In genomic region chr11:86219291-86220193, GRCh38 we compare ENCODE assay signal across 8 cellular contexts. TPM values are rescaled to one million over a fixed set of nuclear protein-coding genes. Genes with fewer than 3 reads are reported as not detected.
DNase-seq lines count a peak whose midpoint lies in the region; ATAC-seq and TF ChIP-seq lines count a peak whose summit lies in the region.
"Had no signal": no experiment of that assay in that cellular context is flagged by ENCODE, and none has a peak within 500 bp of the region (broad histone marks: within the 10 kb centered on the region; RNA-seq: fewer than 3 reads in every experiment).

No MANE protein-coding gene starts in this region.

- H3K9me3 ChIP-seq in suprapubic skin = no peaks in the 10 kb centered on the region

- peak; percentile 80 for ATAC-seq in GM18867 (IDR thresholded peaks at IDR 0.05; ENCODE audit: unreplicated experiment)
- peak; percentile 63 for ATAC-seq in GM21515 (IDR thresholded peaks at IDR 0.05; ENCODE audit: unreplicated experiment)
- ATAC-seq in HG03175 (IDR thresholded peaks at IDR 0.05; ENCODE audit: unreplicated experiment) = peak; percentile 86
- ATAC-seq in central memory CD8-positive, alpha-beta T cell (replicated peaks; ENCODE audit: extremely low read depth, poor library complexity, severe bottlenecking) = no peak

- no peaks in the 10 kb centered on the region for H3K9me3 Mint-ChIP-seq in central memory CD8-positive, alpha-beta T cell

- 92% methylated on average over 7 of the region's 7 CpGs for WGBS in suprapubic skin

- H3K36me3 Mint-ChIP-seq in central memory CD8-positive, alpha-beta T cell (ENCODE audit: insufficient read depth) = peaks cover 2% of the 10 kb centered on the region

- TF ChIP-seq CTCF in suprapubic skin (IDR thresholded peaks at IDR 0.05) = no peak

- peaks cover 10% of the 10 kb centered on the region for H3K4me1 ChIP-seq in suprapubic skin

- peaks cover 17% of the 10 kb centered on the region for H3K4me1 Mint-ChIP-seq in central memory CD8-positive, alpha-beta T cell

- no peaks in the 10 kb centered on the region for H3K36me3 ChIP-seq in suprapubic skin

- H3K27me3 Mint-ChIP-seq in central memory CD8-positive, alpha-beta T cell = peaks cover 39% of the 10 kb centered on the region

- H3K4me3 ChIP-seq in suprapubic skin = no peak overlapping the region

- no peak for TF ChIP-seq EP300 in suprapubic skin (IDR thresholded peaks at IDR 0.05)

- H3K27ac ChIP-seq in suprapubic skin = no peak overlapping the region

- no peak overlapping the region for H3K27ac Mint-ChIP-seq in central memory CD8-positive, alpha-beta T cell (ENCODE audit: low read depth)

- peak overlapping the region; percentile 55 for H3K4me3 Mint-ChIP-seq in central memory CD8-positive, alpha-beta T cell

- no peak for TF ChIP-seq POLR2A in suprapubic skin (IDR thresholded peaks at IDR 0.05)

- no peaks in the 10 kb centered on the region for H3K27me3 ChIP-seq in suprapubic skin

- no peak for DNase-seq in central memory CD8-positive, alpha-beta T cell (ENCODE audit: low spot score in 2 of 2)
- DNase-seq in suprapubic skin (ENCODE audit: low spot score in 2 of 2) (no peak), GOT3 (lab: John Stamatoyannopoulos, UW) (no peak), HT-29 (ENCODE audit: low spot score) (no peak)
- DNase-seq: mesenchymal stem cell had no signal

RNA-seq across cellular contexts. Expression of gene EED, which starts 25.0 kb away (rescaled TPM):
- 10 to 100 TPM; 11.9 to 39.3 (median 15.1) TPM for total RNA-seq in suprapubic skin
- 13.8 and 17.4 TPM in 2 replicates for total RNA-seq in HT-29 (2014; rRNA removed; shearing (Covaris generic))
